Comparison of ENCODE assay signal across 8 cellular contexts in the genomic region with DNA sequence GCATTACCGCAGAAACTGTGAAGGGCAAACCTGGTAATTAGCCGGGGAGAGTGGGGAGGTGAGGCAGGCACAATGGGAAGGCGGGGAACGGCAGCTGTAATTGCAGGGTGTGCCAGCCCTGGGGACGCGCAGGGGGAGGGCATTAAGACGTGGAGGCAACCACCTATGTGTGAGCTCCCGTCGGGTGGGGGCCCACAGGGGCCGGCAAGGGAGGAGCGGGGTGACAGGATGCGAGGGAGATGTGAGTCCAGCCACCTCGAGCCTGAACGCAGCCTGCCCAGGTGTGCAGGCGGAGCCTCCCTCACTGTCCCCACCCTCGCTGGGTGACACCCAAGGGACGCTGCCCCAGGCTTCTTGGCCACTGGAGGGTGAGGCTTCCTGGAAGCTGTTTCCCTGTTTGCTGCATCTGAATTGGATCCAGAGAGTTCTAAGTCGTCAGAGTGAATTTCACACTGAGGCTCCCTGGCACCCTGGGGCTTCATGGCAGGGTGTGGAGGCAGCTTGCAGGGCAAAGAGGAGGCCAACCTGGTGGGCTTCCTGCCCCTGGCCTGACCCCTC.
DNase-seq lines count a peak whose midpoint lies in the region; ATAC-seq and TF ChIP-seq lines count a peak whose summit lies in the region.

No MANE protein-coding gene starts in this region.

- no peaks in the 10 kb centered on the region for H3K27me3 Mint-ChIP-seq in chondrocyte (ENCODE audit: low read depth)

- no peak for TF ChIP-seq CTCF in chondrocyte (IDR thresholded peaks at IDR 0.05)
- TF ChIP-seq CTCF in neural cell (IDR thresholded peaks at IDR 0.05; ENCODE audit: poor library complexity, severe bottlenecking) = no peak
- no peak for TF ChIP-seq CTCF in esophagus muscularis mucosa (IDR thresholded peaks at IDR 0.05)

- H3K4me1 ChIP-seq in esophagus muscularis mucosa = peaks cover 59 to 66% (median 64%) of the 10 kb centered on the region in 4 donors

- H4K20me1 ChIP-seq in neural cell (ENCODE audit: insufficient read depth) = no peaks in the 10 kb centered on the region

- no peak for TF ChIP-seq RAD21 in neural cell (conservative IDR thresholded peaks at IDR 0.05)

- TF ChIP-seq EP300 in neural cell (conservative IDR thresholded peaks at IDR 0.05; ENCODE audit: poor library complexity, severe bottlenecking) (no peak), esophagus muscularis mucosa (IDR thresholded peaks at IDR 0.05) (no peak)

- H3K4me3 Mint-ChIP-seq in chondrocyte (ENCODE audit: unreplicated experiment) = no peak overlapping the region

- no peak overlapping the region for H3K27ac Mint-ChIP-seq in chondrocyte (ENCODE audit: unreplicated experiment)

- H3K27ac ChIP-seq in neural cell (ENCODE audit: low read length) = no peak overlapping the region
- H3K27ac ChIP-seq in esophagus muscularis mucosa (replicated peaks in 1 of 4) = peak overlapping the region in 2 of 4 donors; percentile 11 to 18

- no peak for ATAC-seq in GM19467 (IDR thresholded peaks at IDR 0.05; ENCODE audit: unreplicated experiment)

- H3K36me3 Mint-ChIP-seq in chondrocyte (ENCODE audit: low read depth) = no peaks in the 10 kb centered on the region

- no peak overlapping the region for H2AFZ ChIP-seq in neural cell (ENCODE audit: low read depth, low read length)

- no peaks in the 10 kb centered on the region for H3K9me3 Mint-ChIP-seq in chondrocyte (ENCODE audit: low read depth)

- H3K4me3 ChIP-seq in neural cell (ENCODE audit: low read length) (no peak overlapping the region), esophagus muscularis mucosa (no peak overlapping the region)

- no peaks in the 10 kb centered on the region for H3K9me2 ChIP-seq in neural cell (ENCODE audit: insufficient read depth, low read length)

- no peaks in the 10 kb centered on the region for H3K27me3 ChIP-seq in neural cell (ENCODE audit: insufficient read depth, low read depth, low read length)
- H3K27me3 ChIP-seq in esophagus muscularis mucosa = no peaks in the 10 kb centered on the region

- peak; percentile 73 for DNase-seq in DMS53 (lab: John Stamatoyannopoulos, UW)
- DNase-seq in NCI-H146 treated with DMSO at 0.1 percent for 48 hours (lab: John Stamatoyannopoulos, UW; ENCODE audit: unreplicated experiment) = peak; percentile 77
- peak; percentile 92 for DNase-seq in chondrocyte (ENCODE audit: low spot score)
- no peak for DNase-seq in globus pallidus (ENCODE audit: low spot score)
- DNase-seq in esophagus muscularis mucosa (ENCODE audit: extremely low spot score) = no peak
- no peak for DNase-seq in AG08396 (ENCODE audit: low spot score)

- peaks cover 48% of the 10 kb centered on the region for H3K4me1 Mint-ChIP-seq in chondrocyte (ENCODE audit: low read depth)

- WGBS in esophagus muscularis mucosa = 74% methylated on average over 18 of the region's 18 CpGs

- H3K4me2 ChIP-seq in neural cell (ENCODE audit: low read length) = no peak overlapping the region

- H3F3A ChIP-seq in neural cell (ENCODE audit: insufficient read depth, low read length, poor library complexity, severe bottlenecking) = no peaks in the 10 kb centered on the region

- H3K79me2 ChIP-seq in neural cell (replicated peaks; ENCODE audit: insufficient read depth, low read length) = no peaks in the 10 kb centered on the region

- no peaks in the 10 kb centered on the region for H3K9me3 ChIP-seq in neural cell (ENCODE audit: low read length)
- H3K9me3 ChIP-seq in esophagus muscularis mucosa = no peaks in the 10 kb centered on the region

- H3K36me3 ChIP-seq in neural cell (ENCODE audit: insufficient read depth, low read length) (no peaks in the 10 kb centered on the region), esophagus muscularis mucosa (no peaks in the 10 kb centered on the region)

- intact Hi-C loops in esophagus muscularis mucosa (cut with DNase I) = no loop called here

- TF ChIP-seq POLR2A in esophagus muscularis mucosa (IDR thresholded peaks at IDR 0.05; ENCODE audit: low read depth) = no peak

- peak overlapping the region; percentile 5 for H3K9ac ChIP-seq in neural cell (ENCODE audit: low read length)

TF ChIP-seq in neural cell, 6 proteins besides CTCF, POLR2A, EP300 and RAD21:
- no peak for TF ChIP-seq POLR2AphosphoS5 (IDR thresholded peaks at IDR 0.05)
- TF ChIP-seq, protein P1, sequence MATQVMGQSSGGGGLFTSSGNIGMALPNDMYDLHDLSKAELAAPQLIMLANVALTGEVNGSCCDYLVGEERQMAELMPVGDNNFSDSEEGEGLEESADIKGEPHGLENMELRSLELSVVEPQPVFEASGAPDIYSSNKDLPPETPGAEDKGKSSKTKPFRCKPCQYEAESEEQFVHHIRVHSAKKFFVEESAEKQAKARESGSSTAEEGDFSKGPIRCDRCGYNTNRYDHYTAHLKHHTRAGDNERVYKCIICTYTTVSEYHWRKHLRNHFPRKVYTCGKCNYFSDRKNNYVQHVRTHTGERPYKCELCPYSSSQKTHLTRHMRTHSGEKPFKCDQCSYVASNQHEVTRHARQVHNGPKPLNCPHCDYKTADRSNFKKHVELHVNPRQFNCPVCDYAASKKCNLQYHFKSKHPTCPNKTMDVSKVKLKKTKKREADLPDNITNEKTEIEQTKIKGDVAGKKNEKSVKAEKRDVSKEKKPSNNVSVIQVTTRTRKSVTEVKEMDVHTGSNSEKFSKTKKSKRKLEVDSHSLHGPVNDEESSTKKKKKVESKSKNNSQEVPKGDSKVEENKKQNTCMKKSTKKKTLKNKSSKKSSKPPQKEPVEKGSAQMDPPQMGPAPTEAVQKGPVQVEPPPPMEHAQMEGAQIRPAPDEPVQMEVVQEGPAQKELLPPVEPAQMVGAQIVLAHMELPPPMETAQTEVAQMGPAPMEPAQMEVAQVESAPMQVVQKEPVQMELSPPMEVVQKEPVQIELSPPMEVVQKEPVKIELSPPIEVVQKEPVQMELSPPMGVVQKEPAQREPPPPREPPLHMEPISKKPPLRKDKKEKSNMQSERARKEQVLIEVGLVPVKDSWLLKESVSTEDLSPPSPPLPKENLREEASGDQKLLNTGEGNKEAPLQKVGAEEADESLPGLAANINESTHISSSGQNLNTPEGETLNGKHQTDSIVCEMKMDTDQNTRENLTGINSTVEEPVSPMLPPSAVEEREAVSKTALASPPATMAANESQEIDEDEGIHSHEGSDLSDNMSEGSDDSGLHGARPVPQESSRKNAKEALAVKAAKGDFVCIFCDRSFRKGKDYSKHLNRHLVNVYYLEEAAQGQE (IDR thresholded peaks at IDR 0.05; ENCODE audit: borderline replicate concordance) = no peak
- no peak for TF ChIP-seq EZH2 (IDR thresholded peaks at IDR 0.05; ENCODE audit: borderline replicate concordance, insufficient read depth, low read length, poor library complexity, severe bottlenecking)
- no peak for TF ChIP-seq TAF1 (IDR thresholded peaks at IDR 0.05; ENCODE audit: low read depth)
- TF ChIP-seq SMC3 (conservative IDR thresholded peaks at IDR 0.05; ENCODE audit: poor library complexity) = no peak
- no peak for TF ChIP-seq MXI1 (conservative IDR thresholded peaks at IDR 0.05; ENCODE audit: poor library complexity, severe bottlenecking)

Comparison
In these comparisons a context has a peak if more than half of its experiments do, and no peak if none do; other contexts are left out.
1. DNase-seq: peak in DMS53 (single experiment), NCI-H146 treated with DMSO at 0.1 percent for 48 hours (single experiment) and chondrocyte (single experiment); none in globus pallidus (single experiment), esophagus muscularis mucosa (single experiment) and AG08396 (single experiment).